ENCODE assay signal across 1 cellular context in the genomic region with DNA sequence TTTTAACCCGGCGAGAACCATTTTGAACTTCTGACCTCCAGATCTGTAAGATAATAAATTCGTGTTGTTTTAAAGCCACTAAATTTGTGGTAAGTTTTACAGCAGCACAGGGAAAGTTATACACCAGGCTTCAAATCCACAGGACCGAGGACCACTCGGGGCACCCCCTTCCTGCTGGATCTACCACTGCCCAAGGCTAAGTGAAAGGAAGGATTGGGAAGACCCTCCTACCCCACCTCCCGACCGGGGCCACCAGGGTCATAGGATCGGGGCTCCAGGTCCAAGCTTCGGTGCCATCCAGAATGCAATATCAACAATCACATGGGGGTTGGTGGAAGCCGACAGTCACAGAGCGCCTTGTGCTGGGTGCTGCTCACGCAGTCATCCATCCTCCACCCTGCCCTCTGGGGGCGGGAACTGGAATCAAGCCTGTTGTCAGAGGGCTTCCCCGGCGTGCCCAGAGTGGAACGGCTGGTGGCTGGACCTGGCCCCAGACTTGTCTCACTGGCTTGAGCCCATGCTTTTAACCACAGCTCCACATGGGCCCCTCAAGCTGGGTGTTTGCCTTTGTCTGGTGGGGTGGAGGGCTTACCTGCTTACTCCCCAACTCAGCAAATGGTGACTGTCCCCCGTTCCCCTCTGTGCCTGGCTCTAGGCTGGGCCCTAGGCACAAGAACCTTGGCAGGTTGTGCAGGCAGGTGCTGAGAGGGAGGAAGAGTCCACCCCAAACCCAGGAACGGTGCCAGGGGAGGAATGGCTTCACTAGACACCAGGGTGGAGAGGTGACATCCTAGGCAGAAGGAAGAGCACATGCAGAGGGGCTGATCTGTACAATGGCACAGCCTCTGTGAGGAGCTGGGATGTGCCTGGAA.
TF ChIP-seq lines count a peak whose summit lies in the region.

No MANE protein-coding gene starts in this region.

TF ChIP-seq in WTC11, 78 proteins besides CTCF, POLR2A, EP300 and RAD21 (continued from another document):
- TF ChIP-seq, protein P1, sequence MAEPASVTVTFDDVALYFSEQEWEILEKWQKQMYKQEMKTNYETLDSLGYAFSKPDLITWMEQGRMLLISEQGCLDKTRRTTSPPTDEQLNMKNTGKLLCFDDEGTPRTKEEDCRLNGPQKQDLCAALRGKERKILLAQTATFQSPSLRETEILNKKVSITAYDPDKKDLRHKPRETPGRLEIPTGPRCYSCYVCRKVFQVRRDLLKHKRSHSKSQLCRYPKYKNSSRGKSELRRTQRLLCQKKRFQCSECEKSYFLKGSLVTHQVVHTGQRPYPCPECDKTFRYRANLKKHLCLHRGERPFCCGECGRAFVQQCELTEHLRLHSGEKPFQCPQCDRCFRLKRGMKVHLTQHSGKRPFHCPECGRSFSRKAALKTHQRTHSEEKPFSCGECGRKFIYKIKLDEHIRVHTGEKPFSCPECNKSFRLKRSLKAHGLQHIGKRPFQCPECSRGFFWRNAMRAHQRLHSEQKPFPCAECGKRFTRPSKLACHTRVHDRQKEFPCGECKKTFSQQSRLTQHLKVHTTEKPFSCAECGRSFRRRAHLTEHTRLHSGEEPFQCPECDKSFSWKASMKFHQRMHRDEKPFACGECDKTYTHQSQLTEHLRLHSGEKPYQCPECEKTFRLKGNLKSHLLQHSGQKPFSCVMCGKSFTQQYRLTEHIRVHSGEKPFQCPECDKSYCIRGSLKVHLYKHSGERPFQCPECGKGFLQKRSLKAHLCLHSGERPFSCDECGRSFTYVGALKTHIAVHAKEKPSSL (CRISPR knock-in tag; conservative IDR thresholded peaks at IDR 0.05) = no peak
- TF ChIP-seq NR3C1 (CRISPR knock-in tag; conservative IDR thresholded peaks at IDR 0.05; ENCODE audit: low read depth) = no peak
- no peak for TF ChIP-seq FOXK1 (CRISPR knock-in tag; IDR thresholded peaks at IDR 0.05)
- no peak for TF ChIP-seq NR2C2 (CRISPR knock-in tag; IDR thresholded peaks at IDR 0.05)
- TF ChIP-seq ZNF317 (CRISPR knock-in tag; IDR thresholded peaks at IDR 0.05; ENCODE audit: borderline replicate concordance, low read depth) = no peak
- TF ChIP-seq, protein P2, sequence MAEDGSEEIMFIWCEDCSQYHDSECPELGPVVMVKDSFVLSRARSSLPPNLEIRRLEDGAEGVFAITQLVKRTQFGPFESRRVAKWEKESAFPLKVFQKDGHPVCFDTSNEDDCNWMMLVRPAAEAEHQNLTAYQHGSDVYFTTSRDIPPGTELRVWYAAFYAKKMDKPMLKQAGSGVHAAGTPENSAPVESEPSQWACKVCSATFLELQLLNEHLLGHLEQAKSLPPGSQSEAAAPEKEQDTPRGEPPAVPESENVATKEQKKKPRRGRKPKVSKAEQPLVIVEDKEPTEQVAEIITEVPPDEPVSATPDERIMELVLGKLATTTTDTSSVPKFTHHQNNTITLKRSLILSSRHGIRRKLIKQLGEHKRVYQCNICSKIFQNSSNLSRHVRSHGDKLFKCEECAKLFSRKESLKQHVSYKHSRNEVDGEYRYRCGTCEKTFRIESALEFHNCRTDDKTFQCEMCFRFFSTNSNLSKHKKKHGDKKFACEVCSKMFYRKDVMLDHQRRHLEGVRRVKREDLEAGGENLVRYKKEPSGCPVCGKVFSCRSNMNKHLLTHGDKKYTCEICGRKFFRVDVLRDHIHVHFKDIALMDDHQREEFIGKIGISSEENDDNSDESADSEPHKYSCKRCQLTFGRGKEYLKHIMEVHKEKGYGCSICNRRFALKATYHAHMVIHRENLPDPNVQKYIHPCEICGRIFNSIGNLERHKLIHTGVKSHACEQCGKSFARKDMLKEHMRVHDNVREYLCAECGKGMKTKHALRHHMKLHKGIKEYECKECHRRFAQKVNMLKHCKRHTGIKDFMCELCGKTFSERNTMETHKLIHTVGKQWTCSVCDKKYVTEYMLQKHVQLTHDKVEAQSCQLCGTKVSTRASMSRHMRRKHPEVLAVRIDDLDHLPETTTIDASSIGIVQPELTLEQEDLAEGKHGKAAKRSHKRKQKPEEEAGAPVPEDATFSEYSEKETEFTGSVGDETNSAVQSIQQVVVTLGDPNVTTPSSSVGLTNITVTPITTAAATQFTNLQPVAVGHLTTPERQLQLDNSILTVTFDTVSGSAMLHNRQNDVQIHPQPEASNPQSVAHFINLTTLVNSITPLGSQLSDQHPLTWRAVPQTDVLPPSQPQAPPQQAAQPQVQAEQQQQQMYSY (CRISPR knock-in tag; IDR thresholded peaks at IDR 0.05) = no peak
- no peak for TF ChIP-seq JUN (CRISPR knock-in tag; IDR thresholded peaks at IDR 0.05)
- TF ChIP-seq ZNF138 (CRISPR knock-in tag; conservative IDR thresholded peaks at IDR 0.05) = no peak
- TF ChIP-seq HMGXB4 (CRISPR knock-in tag; IDR thresholded peaks at IDR 0.05) = no peak
- no peak for TF ChIP-seq TCF7 (CRISPR knock-in tag; IDR thresholded peaks at IDR 0.05; ENCODE audit: low read depth)
- TF ChIP-seq PRRX2 (CRISPR knock-in tag; IDR thresholded peaks at IDR 0.05) = no peak
- TF ChIP-seq, protein P3, sequence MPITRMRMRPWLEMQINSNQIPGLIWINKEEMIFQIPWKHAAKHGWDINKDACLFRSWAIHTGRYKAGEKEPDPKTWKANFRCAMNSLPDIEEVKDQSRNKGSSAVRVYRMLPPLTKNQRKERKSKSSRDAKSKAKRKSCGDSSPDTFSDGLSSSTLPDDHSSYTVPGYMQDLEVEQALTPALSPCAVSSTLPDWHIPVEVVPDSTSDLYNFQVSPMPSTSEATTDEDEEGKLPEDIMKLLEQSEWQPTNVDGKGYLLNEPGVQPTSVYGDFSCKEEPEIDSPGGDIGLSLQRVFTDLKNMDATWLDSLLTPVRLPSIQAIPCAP (CRISPR knock-in tag; IDR thresholded peaks at IDR 0.05) = no peak
- TF ChIP-seq, protein P4, sequence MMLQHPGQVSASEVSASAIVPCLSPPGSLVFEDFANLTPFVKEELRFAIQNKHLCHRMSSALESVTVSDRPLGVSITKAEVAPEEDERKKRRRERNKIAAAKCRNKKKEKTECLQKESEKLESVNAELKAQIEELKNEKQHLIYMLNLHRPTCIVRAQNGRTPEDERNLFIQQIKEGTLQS (CRISPR knock-in tag; conservative IDR thresholded peaks at IDR 0.05) = no peak
